In genomic region chr16:48124266-48124665, GRCh38 we compare ENCODE assay signal across 17 cellular contexts. TPM values are rescaled to one million over a fixed set of nuclear protein-coding genes. Genes with fewer than 3 reads are reported as not detected.
"Had no signal": no experiment of that assay in that cellular context is flagged by ENCODE, and none has a peak within 500 bp of the region (broad histone marks: within the 10 kb centered on the region; RNA-seq: fewer than 3 reads in every experiment).

No MANE protein-coding gene starts in this region.

- H3K9me3 ChIP-seq: body of pancreas, testis had no signal

- H3K4me3 Mint-ChIP-seq: activated naive CD4-positive, alpha-beta T cell treated with anti-CD3 and anti-CD28 coated beads for 36 hours; activated T-helper 17 cell treated with anti-CD3 and anti-CD28 coated beads, Interleukin-2, amount 50 U/mL, for 72 hours; effector memory CD8-positive, alpha-beta T cell; naive thymus-derived CD8-positive, alpha-beta T cell; stimulated activated naive CD8-positive, alpha-beta T cell treated with anti-CD3 and anti-CD28 coated beads, Interleukin-15, Interleukin-2, amounts not matched to agents 100 ng/mL and 50 ng/mL, for 24 hours had no signal

- H3K36me3 Mint-ChIP-seq: naive thymus-derived CD8-positive, alpha-beta T cell had no signal

- H3K4me3 ChIP-seq: body of pancreas, hepatocyte, lung, testis had no signal

- H3K79me2 ChIP-seq: hepatocyte had no signal

- H3K4me2 ChIP-seq: hepatocyte had no signal

- H2AFZ ChIP-seq: hepatocyte had no signal

- H3K4me1 ChIP-seq: testis had no signal

- ATAC-seq: body of pancreas; effector memory CD8-positive, alpha-beta T cell; naive thymus-derived CD8-positive, alpha-beta T cell had no signal

- H3K9me3 Mint-ChIP-seq: activated naive CD4-positive, alpha-beta T cell treated with anti-CD3 and anti-CD28 coated beads for 36 hours; effector memory CD8-positive, alpha-beta T cell; naive thymus-derived CD8-positive, alpha-beta T cell; stimulated activated naive CD8-positive, alpha-beta T cell treated with anti-CD3 and anti-CD28 coated beads, Interleukin-15, Interleukin-2, amounts not matched to agents 100 ng/mL and 50 ng/mL, for 24 hours had no signal

- H3K27ac Mint-ChIP-seq: activated naive CD4-positive, alpha-beta T cell treated with anti-CD3 and anti-CD28 coated beads for 36 hours; effector memory CD8-positive, alpha-beta T cell; naive thymus-derived CD8-positive, alpha-beta T cell; stimulated activated naive CD8-positive, alpha-beta T cell treated with anti-CD3 and anti-CD28 coated beads, Interleukin-15, Interleukin-2, amounts not matched to agents 100 ng/mL and 50 ng/mL, for 24 hours had no signal

- H3K27ac ChIP-seq: body of pancreas, epithelial cell of prostate, hepatocyte, testis had no signal

- H3K4me1 Mint-ChIP-seq: naive thymus-derived CD8-positive, alpha-beta T cell had no signal

- H3K27me3 ChIP-seq: body of pancreas, hepatocyte, testis had no signal

- DNase-seq: activated naive CD4-positive, alpha-beta T cell treated with anti-CD3 and anti-CD28 coated beads for 36 hours; body of pancreas; central memory CD4-positive, alpha-beta T cell; effector memory CD8-positive, alpha-beta T cell; naive thymus-derived CD8-positive, alpha-beta T cell; stimulated activated CD4-positive, alpha-beta T cell treated with anti-CD3 and anti-CD28 coated beads, Interleukin-15, amount 100 ng/mL, for 24 hours; stimulated activated CD4-positive, alpha-beta T cell treated with anti-CD3 and anti-CD28 coated beads, Interleukin-4, amount 100 ng/mL, for 24 hours; SW 1271; T1000; testis had no signal

RNA-seq across cellular contexts. Expression of gene ABCC12, which starts 31.5 kb away (rescaled TPM):
- total RNA-seq: activated naive CD4-positive, alpha-beta T cell treated with anti-CD3 and anti-CD28 coated beads for 36 hours; activated T-helper 17 cell treated with anti-CD3 and anti-CD28 coated beads, Interleukin-2, amount 50 U/mL, for 72 hours; body of pancreas; hepatocyte; lung; naive thymus-derived CD8-positive, alpha-beta T cell; pulmonary artery endothelial cell; ureter had no signal
- polyA plus RNA-seq: hepatocyte; lung; naive thymus-derived CD8-positive, alpha-beta T cell had no signal
